Comparison of ENCODE assay signal across 21 cellular contexts in the genomic region with DNA sequence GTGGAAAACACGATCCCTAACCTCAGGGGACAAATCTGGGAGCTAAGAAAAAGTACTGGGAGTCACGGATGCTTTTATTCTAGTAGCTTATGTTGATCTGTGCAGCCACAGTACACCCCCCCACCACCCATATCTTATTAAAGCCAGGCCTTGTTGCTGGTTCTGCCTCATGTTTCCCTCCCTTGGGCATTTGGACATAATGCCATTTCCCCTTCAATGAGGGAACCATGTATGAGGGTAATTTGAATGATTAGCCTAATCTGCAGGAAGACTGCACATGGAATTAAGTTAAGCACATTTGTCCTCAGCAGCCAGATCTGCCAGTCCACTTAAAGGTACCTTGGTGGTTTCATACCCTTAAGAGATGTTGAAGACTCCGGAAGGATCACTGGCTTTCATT.
DNase-seq lines count a peak whose midpoint lies in the region; ATAC-seq and TF ChIP-seq lines count a peak whose summit lies in the region.
"Had no signal": no experiment of that assay in that cellular context is flagged by ENCODE, and none has a peak within 500 bp of the region (broad histone marks: within the 10 kb centered on the region; RNA-seq: fewer than 3 reads in every experiment).

No MANE protein-coding gene starts in this region.

- H3K9me3 ChIP-seq in SK-N-SH (no peaks in the 10 kb centered on the region), mucosa of rectum (ENCODE audit: control insufficient read depth in 2 of 2, low read length in 2 of 2) (no peaks in the 10 kb centered on the region), thyroid gland (no peaks in the 10 kb centered on the region), right atrium auricular region (no peaks in the 10 kb centered on the region)

- no peak overlapping the region for H3K4me3 Mint-ChIP-seq in activated CD8-positive, alpha-beta memory T cell treated with anti-CD3 and anti-CD28 coated beads, Interleukin-2, amount 10 ng/mL, durations not matched to agents 7 days and 5 days
- H3K4me3 Mint-ChIP-seq: activated T-helper 1 cell treated with anti-CD3 and anti-CD28 coated beads, Interleukin-12 subunit alpha, Interleukin-12 subunit beta, Interleukin-2, Interleukin-4 antibody, amounts not matched to agents 30 ng/mL and 10 ng/mL and 1 ng/mL, durations not matched to agents 14 hours and 24 hours and 36 hours; CD4-positive, CD25-positive, alpha-beta regulatory T cell; HFFc6; nephron progenitor cell had no signal

- no peaks in the 10 kb centered on the region for H3K9me3 Mint-ChIP-seq in activated CD8-positive, alpha-beta memory T cell treated with anti-CD3 and anti-CD28 coated beads, Interleukin-2, amount 10 ng/mL, durations not matched to agents 7 days and 5 days (ENCODE audit: low read depth)
- H3K9me3 Mint-ChIP-seq: activated T-helper 1 cell treated with anti-CD3 and anti-CD28 coated beads, Interleukin-12 subunit alpha, Interleukin-12 subunit beta, Interleukin-2, Interleukin-4 antibody, amounts not matched to agents 30 ng/mL and 10 ng/mL and 1 ng/mL, durations not matched to agents 14 hours and 24 hours and 36 hours; CD4-positive, CD25-positive, alpha-beta regulatory T cell; HFFc6; nephron progenitor cell had no signal

- H3F3A ChIP-seq in SK-N-SH (replicated peaks; ENCODE audit: insufficient read depth) = peaks cover 7% of the 10 kb centered on the region

- CTCF ChIA-PET in activated CD8-positive, alpha-beta memory T cell treated with anti-CD3 and anti-CD28 coated beads, Interleukin-2, amount 10 ng/mL, durations not matched to agents 7 days and 5 days (lab: Charles Lee) = interaction anchor here (1.1 to 6.2 kb wide), 4 partner anchors 9 to 160 kb away, joined by 3 to 97 read pairs (median 32); no protein-coding TSS in a partner anchor
- CTCF ChIA-PET in SK-N-SH (lab: Yijun Ruan, JAX) = interaction anchor here (1.3 to 27.9 kb wide), 8 partner anchors 8 to 175 kb away, joined by 3 to 1285 read pairs (median 40); a partner anchor contains a TSS

- H3K27ac Mint-ChIP-seq in activated CD8-positive, alpha-beta memory T cell treated with anti-CD3 and anti-CD28 coated beads, Interleukin-2, amount 10 ng/mL, durations not matched to agents 7 days and 5 days = no peak overlapping the region
- H3K27ac Mint-ChIP-seq: activated T-helper 1 cell treated with anti-CD3 and anti-CD28 coated beads, Interleukin-12 subunit alpha, Interleukin-12 subunit beta, Interleukin-2, Interleukin-4 antibody, amounts not matched to agents 30 ng/mL and 10 ng/mL and 1 ng/mL, durations not matched to agents 14 hours and 24 hours and 36 hours; CD4-positive, CD25-positive, alpha-beta regulatory T cell; HFFc6; nephron progenitor cell had no signal

- H3K4me3 ChIP-seq in SK-N-SH (ENCODE audit: low read depth in 2 of 2, low read length in 1 of 2) (no peak overlapping the region), mucosa of rectum (ENCODE audit: low read length in 2 of 2) (no peak overlapping the region), thyroid gland (replicated peaks in 1 of 3) (no peak overlapping the region), right atrium auricular region (no peak overlapping the region)
- H3K4me3 ChIP-seq: K562 had no signal

- TF ChIP-seq EP300 in SK-N-SH (IDR thresholded peaks at IDR 0.05; ENCODE audit: borderline replicate concordance in 1 of 2, low read depth in 1 of 2, low read length in 1 of 2) = peak in 1 of 2 experiments; percentile 94; a peak in 2 of 4 replicates

- intact Hi-C loops in thyroid gland (cut with DNase I) = no loop called here

- TF ChIP-seq CTCF in SK-N-SH (IDR thresholded peaks at IDR 0.05) (no peak), thyroid gland (IDR thresholded peaks at IDR 0.05) (no peak), right atrium auricular region (IDR thresholded peaks at IDR 0.05) (no peak)

- H3K27me3 Mint-ChIP-seq in activated CD8-positive, alpha-beta memory T cell treated with anti-CD3 and anti-CD28 coated beads, Interleukin-2, amount 10 ng/mL, durations not matched to agents 7 days and 5 days = no peaks in the 10 kb centered on the region
- H3K27me3 Mint-ChIP-seq: CD4-positive, CD25-positive, alpha-beta regulatory T cell had no signal

- WGBS in SK-N-SH (ENCODE audit: low lambda C conversion rate) = 59% methylated on average over 3 of the region's 3 CpGs
- WGBS in thyroid gland, 2 donors = 80 to 82% methylated on average over 3 of the region's 3 CpGs

- H3K36me3 ChIP-seq in SK-N-SH (replicated peaks in 1 of 2; ENCODE audit: control insufficient read depth in 1 of 2, insufficient read depth in 2 of 2, low read length in 1 of 2) = peaks cover 0 to 3% of the 10 kb centered on the region in 2 experiments
- no peaks in the 10 kb centered on the region for H3K36me3 ChIP-seq in mucosa of rectum (ENCODE audit: control insufficient read depth in 2 of 2, insufficient read depth in 2 of 2, low read length in 2 of 2)
- no peaks in the 10 kb centered on the region for H3K36me3 ChIP-seq in thyroid gland
- no peaks in the 10 kb centered on the region for H3K36me3 ChIP-seq in right atrium auricular region
- H3K36me3 ChIP-seq: brain microvascular endothelial cell had no signal

- DNase-seq in activated CD8-positive, alpha-beta memory T cell treated with anti-CD3 and anti-CD28 coated beads for 24 hours = peak; percentile 30
- DNase-seq in activated CD8-positive, alpha-beta memory T cell treated with anti-CD3 and anti-CD28 coated beads, Interleukin-2, amount 10 ng/mL, durations not matched to agents 7 days and 5 days = no peak
- DNase-seq in SK-N-SH (peak; percentile 76), thyroid gland (no peak), DMS79 treated with DMSO at 0.1 percent for 48 hours (lab: John Stamatoyannopoulos, UW) (no peak), right atrium auricular region (ENCODE audit: low spot score) (no peak)
- DNase-seq: activated CD4-positive, alpha-beta T cell treated with anti-CD3 and anti-CD28 coated beads for 1 hour; CD4-positive, CD25-positive, alpha-beta regulatory T cell; DMS79; foreskin melanocyte; HFFc6; NCI-H2029; NCI-H510A; nephron progenitor cell; stimulated activated CD4-positive, alpha-beta T cell treated with anti-CD3 and anti-CD28 coated beads, Interleukin-12 subunit alpha, Interleukin-12 subunit beta, amount 100 ng/mL, for 4 hours; stimulated activated CD8-positive, alpha-beta memory T cell treated with anti-CD3 and anti-CD28 coated beads, Interleukin-4, amount 100 ng/mL, for 48 hours had no signal

- H3K4me2 ChIP-seq in SK-N-SH = 0 out of 2 replicates have a peak overlapping the region, but pooled peaks have one; percentile 26

- H3K4me1 ChIP-seq in SK-N-SH (ENCODE audit: control insufficient read depth in 1 of 2, insufficient read depth in 2 of 2, low read depth in 1 of 2, low read length in 1 of 2) (peaks cover 52 to 72% of the 10 kb centered on the region in 2 experiments), mucosa of rectum (ENCODE audit: control insufficient read depth in 2 of 2, insufficient read depth in 2 of 2, low read length in 2 of 2) (peaks cover 62 to 79% of the 10 kb centered on the region in 2 donors), thyroid gland (peaks cover 37 to 78% of the 10 kb centered on the region in 2 donors), right atrium auricular region (peaks cover 0 to 87% of the 10 kb centered on the region in 2 donors)

- H3K36me3 Mint-ChIP-seq in activated CD8-positive, alpha-beta memory T cell treated with anti-CD3 and anti-CD28 coated beads, Interleukin-2, amount 10 ng/mL, durations not matched to agents 7 days and 5 days = no peaks in the 10 kb centered on the region

- POLR2A ChIA-PET in SK-N-SH (lab: Yijun Ruan, JAX) = interaction anchor here (1.2 to 2.6 kb wide), 2 partner anchors 101 to 103 kb away, joined by 4 to 10 read pairs; a partner anchor contains a TSS

- H3K27me3 ChIP-seq in SK-N-SH (ENCODE audit: insufficient read depth) (no peaks in the 10 kb centered on the region), mucosa of rectum (ENCODE audit: control insufficient read depth in 2 of 2, insufficient read depth in 2 of 2, low read length in 2 of 2) (no peaks in the 10 kb centered on the region), thyroid gland (no peaks in the 10 kb centered on the region), right atrium auricular region (no peaks in the 10 kb centered on the region)
- H3K27me3 ChIP-seq: brain microvascular endothelial cell had no signal

- H3K9ac ChIP-seq in SK-N-SH (no peak overlapping the region), mucosa of rectum (ENCODE audit: low read depth in 1 of 2, low read length in 2 of 2) (peak overlapping the region in 1 of 2 donors; percentile 75)

- TF ChIP-seq RAD21 in SK-N-SH (IDR thresholded peaks at IDR 0.05; ENCODE audit: low read length) = peak; percentile 26; the same call in 1 of the 2 replicates

- H3K27ac ChIP-seq in SK-N-SH (ENCODE audit: low read depth in 2 of 2, low read length in 1 of 2) (peak overlapping the region; percentile 23 to 95; a peak in 3 of 4 replicates), mucosa of rectum (ENCODE audit: low read depth in 2 of 2, low read length in 2 of 2) (peak overlapping the region; percentile 67 to 95), thyroid gland (peak overlapping the region; percentile 64 to 76 (median 73)), right atrium auricular region (no peak overlapping the region)
- H3K27ac ChIP-seq: brain microvascular endothelial cell had no signal

- no peak overlapping the region for H2AFZ ChIP-seq in SK-N-SH (ENCODE audit: low read depth)

- no peaks in the 10 kb centered on the region for H3K79me2 ChIP-seq in SK-N-SH (ENCODE audit: insufficient read depth)

- H3K9me2 ChIP-seq in SK-N-SH = no peaks in the 10 kb centered on the region

- H3K4me1 Mint-ChIP-seq in activated CD8-positive, alpha-beta memory T cell treated with anti-CD3 and anti-CD28 coated beads, Interleukin-2, amount 10 ng/mL, durations not matched to agents 7 days and 5 days = peaks cover 12% of the 10 kb centered on the region

- TF ChIP-seq POLR2A in thyroid gland (IDR thresholded peaks at IDR 0.05) = no peak

- ATAC-seq in activated CD8-positive, alpha-beta memory T cell treated with anti-CD3 and anti-CD28 coated beads, Interleukin-2, amount 10 ng/mL, durations not matched to agents 7 days and 5 days = no peak
- ATAC-seq in HG02678 (IDR thresholded peaks at IDR 0.05; ENCODE audit: unreplicated experiment) = no peak
- ATAC-seq: K562 had no signal

- H4K20me1 ChIP-seq in SK-N-SH (ENCODE audit: insufficient read depth) = no peaks in the 10 kb centered on the region

TF ChIP-seq in SK-N-SH, 30 proteins besides CTCF, POLR2A, EP300 and RAD21 (continues in another document):
- TF ChIP-seq RFX5 (IDR thresholded peaks at IDR 0.05; ENCODE audit: low read length) = no peak
- no peak for TF ChIP-seq FOXM1 (IDR thresholded peaks at IDR 0.05; ENCODE audit: low read depth)
- TF ChIP-seq SIN3A (IDR thresholded peaks at IDR 0.05; ENCODE audit: borderline replicate concordance, low read depth, low read length) = no peak
- no peak for TF ChIP-seq SMC3 (IDR thresholded peaks at IDR 0.05; ENCODE audit: low read depth, low read length)

Comparison
In these comparisons a context has a peak if more than half of its experiments do, and no peak if none do; other contexts are left out.
1. DNase-seq: peak in activated CD8-positive, alpha-beta memory T cell treated with anti-CD3 and anti-CD28 coated beads for 24 hours (single experiment) and SK-N-SH (single experiment); none in activated CD8-positive, alpha-beta memory T cell treated with anti-CD3 and anti-CD28 coated beads, Interleukin-2, amount 10 ng/mL, durations not matched to agents 7 days and 5 days (single experiment), thyroid gland (0 of 2), DMS79 treated with DMSO at 0.1 percent for 48 hours (single experiment) and right atrium auricular region (single experiment).
2. H3K27ac ChIP-seq: peak in SK-N-SH (2 of 2), mucosa of rectum (2 of 2) and thyroid gland (3 of 3); none in right atrium auricular region (0 of 2).